Comparison of ENCODE assay signal across 32 cellular contexts in genomic region chr9:27614551-27614950, GRCh38.
"Had no signal": no experiment of that assay in that cellular context is flagged by ENCODE, and none has a peak within 500 bp of the region (broad histone marks: within the 10 kb centered on the region; RNA-seq: fewer than 3 reads in every experiment).

No MANE protein-coding gene starts in this region.

- H3K27me3 ChIP-seq: adrenal gland, ascending aorta, body of pancreas, brain microvascular endothelial cell, breast epithelium, cardiac muscle cell had no signal

- H3K27ac ChIP-seq: adrenal gland, ascending aorta, body of pancreas, brain microvascular endothelial cell, breast epithelium, cardiac muscle cell had no signal

- H3K36me3 ChIP-seq: adrenal gland, ascending aorta, brain microvascular endothelial cell, breast epithelium, cardiac muscle cell had no signal

- H3K9me3 ChIP-seq: adrenal gland, ascending aorta, body of pancreas, breast epithelium had no signal

- H3K4me3 ChIP-seq: adrenal gland, ascending aorta, body of pancreas, breast epithelium, cardiac muscle cell had no signal

- FAIRE-seq: astrocyte, bronchial epithelial cell had no signal

- DNase-seq: activated effector memory CD4-positive, alpha-beta T cell treated with anti-CD3 and anti-CD28 coated beads, Interleukin-2, amount 50 U/mL, for 16 hours; activated effector memory CD4-positive, alpha-beta T cell treated with Interleukin-2 at 50 U/mL for 16 hours; activated gamma-delta T cell; activated gamma-delta T cell treated with Interleukin-2 at 50 U/mL for 16 hours; activated naive CD4-positive, alpha-beta T cell; activated naive CD4-positive, alpha-beta T cell treated with anti-CD3 and anti-CD28 coated beads for 36 hours; activated naive CD4-positive, alpha-beta T cell treated with anti-CD3 and anti-CD28 coated beads, Interleukin-2, amount 10 ng/mL, durations not matched to agents 7 days and 5 days; activated naive CD4-positive, alpha-beta T cell treated with anti-CD3 and anti-CD28 coated beads, Interleukin-2, amount 50 U/mL, for 16 hours; activated naive CD4-positive, alpha-beta T cell treated with Interleukin-2 at 50 U/mL for 16 hours; activated naive CD8-positive, alpha-beta T cell treated with anti-CD3 and anti-CD28 coated beads for 36 hours; activated naive CD8-positive, alpha-beta T cell treated with anti-CD3 and anti-CD28 coated beads, Interleukin-2, amount 10 ng/mL, durations not matched to agents 7 days and 5 days; activated naive CD8-positive, alpha-beta T cell treated with anti-CD3 and anti-CD28 coated beads, Interleukin-2, amount 50 U/mL, for 24 hours; activated T-cell treated with anti-CD3 and anti-CD28 coated beads for 4 hours; activated T-cell treated with anti-CD3 and anti-CD28 coated beads, Interleukin-2, amount 50 U/mL, for 24 hours; activated T-cell treated with anti-CD3 and anti-CD28 coated beads, Interleukin-2, amount 50 U/mL, for 4 hours; activated T-cell treated with anti-CD3 and anti-CD28 coated beads, Interleukin-2, amount 50 U/mL, for 48 hours; activated T-cell treated with anti-CD3 and anti-CD28 coated beads, Interleukin-2, amount 50 U/mL, for 72 hours; adrenal gland; amniotic stem cell; amygdala; anterior cingulate cortex; aorta; body of pancreas; brain microvascular endothelial cell; caudate nucleus; central memory CD4-positive, alpha-beta T cell; cerebellar nuclear complex had no signal

- H3K4me1 ChIP-seq: adrenal gland, ascending aorta, body of pancreas, breast epithelium had no signal
